In the genomic region with DNA sequence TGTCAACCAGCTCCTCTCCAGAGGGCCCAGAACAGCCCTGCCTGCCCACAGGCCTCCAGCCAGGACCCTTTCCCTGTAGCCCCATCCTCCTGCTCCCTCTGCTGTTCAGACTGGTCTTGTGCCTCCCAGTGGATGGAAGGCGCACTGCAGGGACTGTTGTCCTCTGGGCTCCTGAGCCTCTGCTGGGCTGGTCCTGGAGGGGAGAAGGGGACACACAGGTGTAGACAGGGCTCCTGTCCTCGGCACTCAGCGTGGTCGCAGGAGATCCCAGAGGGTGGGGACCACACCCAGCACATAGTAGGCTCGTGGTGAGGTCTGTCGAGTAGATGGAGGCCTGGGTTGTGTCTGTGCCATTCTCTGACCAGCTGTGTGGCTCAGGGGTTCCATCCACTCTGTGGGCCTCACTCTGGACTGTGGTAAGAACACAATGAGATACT, we compare ENCODE assay signal across 8 cellular contexts. TPM values are rescaled to one million over a fixed set of nuclear protein-coding genes. Genes with fewer than 3 reads are reported as not detected.
DNase-seq lines count a peak whose midpoint lies in the region; TF ChIP-seq lines count a peak whose summit lies in the region.

No MANE protein-coding gene starts in this region.

- no peak overlapping the region for H3K23ac ChIP-seq in neuronal stem cell (ENCODE audit: low read depth, low read length, poor library complexity)

- H2BK15ac ChIP-seq in neuronal stem cell (ENCODE audit: low read length), result no peak overlapping the region

- H2BK5ac ChIP-seq in neuronal stem cell (ENCODE audit: low read length), result no peak overlapping the region

- H3K14ac ChIP-seq in neuronal stem cell (ENCODE audit: low read length), result no peak overlapping the region

- H4K8ac ChIP-seq in neuronal stem cell (ENCODE audit: low read depth, low read length), result no peak overlapping the region

- peak; percentile 77 for TF ChIP-seq CTCF in fibroblast of mammary gland (conservative IDR thresholded peaks at IDR 0.05; ENCODE audit: control insufficient read depth, insufficient read depth, low read depth, low read length)

- H3K27ac ChIP-seq in neuronal stem cell (replicated peaks; ENCODE audit: low read length), result no peak overlapping the region

- no peak overlapping the region for H2BK12ac ChIP-seq in neuronal stem cell (ENCODE audit: low read length)

- H3K18ac ChIP-seq in neuronal stem cell (ENCODE audit: low read length), result peak overlapping the region; percentile 15

- no peak overlapping the region for H3K4me2 ChIP-seq in neuronal stem cell (ENCODE audit: insufficient read depth, low read length, poor library complexity, severe bottlenecking)

- peak; percentile 17 for DNase-seq in NCI-H2196 (lab: John Stamatoyannopoulos, UW; ENCODE audit: unreplicated experiment)
- DNase-seq in NCI-H2196 treated with DMSO at 0.1 percent for 48 hours (lab: John Stamatoyannopoulos, UW; ENCODE audit: unreplicated experiment), result no peak
- DNase-seq in NCI-H146 (lab: John Stamatoyannopoulos, UW), result peak; percentile 67
- peak; percentile 29 for DNase-seq in activated T-cell treated with anti-CD3 and anti-CD28 coated beads for 4 hours
- DNase-seq in fibroblast of mammary gland (ENCODE audit: low read depth), result peak; percentile 45
- DNase-seq in neuronal stem cell (ENCODE audit: low spot score), result no peak
- DNase-seq in middle frontal gyrus (ENCODE audit: extremely low spot score, low spot score), result no peak
- no peak for DNase-seq in NCI-H2171 treated with DMSO at 0.1 percent for 48 hours (lab: John Stamatoyannopoulos, UW)

- H3K27me3 ChIP-seq in neuronal stem cell (ENCODE audit: control insufficient read depth in 3 of 3, insufficient read depth in 3 of 3, low read depth in 1 of 3, low read length in 3 of 3), result peaks cover 0 to 19% (median 0%) of the 10 kb centered on the region in 3 experiments

- peak overlapping the region; percentile 93 for H2AFZ ChIP-seq in neuronal stem cell (ENCODE audit: low read length)

- no peak overlapping the region for H3K4me3 ChIP-seq in fibroblast of mammary gland (ENCODE audit: control insufficient read depth, low read depth, low read length)
- H3K4me3 ChIP-seq in neuronal stem cell (ENCODE audit: low read length in 2 of 2), result no peak overlapping the region

- no peaks in the 10 kb centered on the region for H3K79me1 ChIP-seq in neuronal stem cell (ENCODE audit: low read depth, low read length)

- no peaks in the 10 kb centered on the region for H3K9me3 ChIP-seq in neuronal stem cell (replicated peaks in 1 of 2; ENCODE audit: control insufficient read depth in 2 of 2, insufficient read depth in 1 of 2, low read depth in 1 of 2, low read length in 2 of 2)

- no peak overlapping the region for H2AK5ac ChIP-seq in neuronal stem cell (ENCODE audit: low read depth, low read length)

- no peak overlapping the region for H3K4ac ChIP-seq in neuronal stem cell (ENCODE audit: low read length)

- no CpG with 5 or more reads among the region's 6 CpGs for WGBS in neuronal stem cell (ENCODE audit: extremely low coverage in 2 of 2, insufficient read length in 2 of 2, insufficient replicate concordance in 1 of 2), 2 donors

- peaks cover 10 to 18% of the 10 kb centered on the region in 2 donors for H3K4me1 ChIP-seq in neuronal stem cell (ENCODE audit: control insufficient read depth in 2 of 2, insufficient read depth in 1 of 2, low read depth in 1 of 2, low read length in 2 of 2)

- no peak overlapping the region for H3K9ac ChIP-seq in neuronal stem cell (ENCODE audit: low read depth, low read length, poor library complexity)

- no peaks in the 10 kb centered on the region for H3K36me3 ChIP-seq in neuronal stem cell (replicated peaks in 1 of 2; ENCODE audit: control insufficient read depth in 2 of 2, insufficient read depth in 2 of 2, low read length in 2 of 2)

- H2BK120ac ChIP-seq in neuronal stem cell (ENCODE audit: low read depth, low read length), result no peak overlapping the region

- no peak overlapping the region for H4K91ac ChIP-seq in neuronal stem cell (ENCODE audit: low read depth, low read length, poor library complexity)

RNA-seq across cellular contexts. Expression of gene ITPR3, which starts 11.5 kb away (rescaled TPM):
- 1.4 TPM for polyA plus RNA-seq in neuronal stem cell (2013, experiment 1 of 2)
- polyA plus RNA-seq in neuronal stem cell (2013, experiment 2 of 2), result 1.4 TPM

RNA-seq across cellular contexts. Expression of gene BAK1, which starts 52.5 kb away (rescaled TPM):
- polyA plus RNA-seq in neuronal stem cell (2013, experiment 1 of 2), result 14.5 TPM
- polyA plus RNA-seq in neuronal stem cell (2013, experiment 2 of 2), result 14.1 TPM

Comparison
In these comparisons a context has a peak if more than half of its experiments do, and no peak if none do; other contexts are left out.
1. DNase-seq: peak in NCI-H2196 (single experiment), NCI-H146 (single experiment), activated T-cell treated with anti-CD3 and anti-CD28 coated beads for 4 hours (single experiment) and fibroblast of mammary gland (single experiment); none in NCI-H2196 treated with DMSO at 0.1 percent for 48 hours (single experiment), neuronal stem cell (single experiment), middle frontal gyrus (single experiment) and NCI-H2171 treated with DMSO at 0.1 percent for 48 hours (single experiment).